19 cellular contexts compared by ENCODE assay signal in genomic region chr10:123796736-123797135, GRCh38.
DNase-seq lines count a peak whose midpoint lies in the region; ATAC-seq and TF ChIP-seq lines count a peak whose summit lies in the region.
"Had no signal": no experiment of that assay in that cellular context is flagged by ENCODE, and none has a peak within 500 bp of the region (broad histone marks: within the 10 kb centered on the region; RNA-seq: fewer than 3 reads in every experiment).

No MANE protein-coding gene starts in this region.

- ATAC-seq in GM18867 (IDR thresholded peaks at IDR 0.05; ENCODE audit: unreplicated experiment) = no peak

- intact Hi-C loops in colonic mucosa (cut with DNase I) = no loop called here

- H3T11ph ChIP-seq in H9 (ENCODE audit: low read length) = no peak overlapping the region

- H3K27me3 ChIP-seq in H9 (ENCODE audit: insufficient read depth, low read length) = no peaks in the 10 kb centered on the region
- H3K27me3 ChIP-seq in colonic mucosa = no peaks in the 10 kb centered on the region
- no peaks in the 10 kb centered on the region for H3K27me3 ChIP-seq in neural progenitor cell
- H3K27me3 ChIP-seq: Peyer's patch had no signal

- H4K91ac ChIP-seq in H9 (ENCODE audit: insufficient read length, low read depth, low read length) = no peak overlapping the region

- no peak overlapping the region for H2BK20ac ChIP-seq in H9 (ENCODE audit: low read depth, low read length, poor library complexity, severe bottlenecking)

- no peak overlapping the region for H3K23ac ChIP-seq in H9 (ENCODE audit: insufficient read length, low read depth, low read length)

- H3K4me3 Mint-ChIP-seq in H9 = no peak overlapping the region; a peak in 1 of 5 replicates
- H3K4me3 Mint-ChIP-seq in neural progenitor cell = no peak overlapping the region
- H3K4me3 Mint-ChIP-seq in T-helper 2 cell treated with Interferon-gamma antibody and Interleukin-4, amounts not matched to agents 5 μg/mL and 100 μg/mL, for 36 hours = no peak overlapping the region
- H3K4me3 Mint-ChIP-seq: B cell had no signal

- no peak overlapping the region for H2BK5ac ChIP-seq in H9 (ENCODE audit: insufficient read length, low read length)

- H2BK120ac ChIP-seq in H9 (ENCODE audit: low read depth, low read length, poor library complexity, severe bottlenecking) = no peak overlapping the region

- H3K4me2 ChIP-seq in H9 (ENCODE audit: insufficient read depth, insufficient read length, low read length) (no peak overlapping the region), neural progenitor cell (no peak overlapping the region)
- H3K4me2 ChIP-seq: SK-N-SH had no signal

- H3K9ac ChIP-seq in H9 (ENCODE audit: extremely low read depth, insufficient read length, low read length) = no peak overlapping the region
- no peak overlapping the region for H3K9ac ChIP-seq in colonic mucosa (ENCODE audit: low read depth in 2 of 2, low read length in 2 of 2)
- no peak overlapping the region for H3K9ac ChIP-seq in neural progenitor cell
- H3K9ac ChIP-seq: SK-N-SH had no signal

- TF ChIP-seq CTCF in H9 (conservative IDR thresholded peaks at IDR 0.05) (no peak), colonic mucosa (IDR thresholded peaks at IDR 0.05) (no peak), neural progenitor cell (IDR thresholded peaks at IDR 0.05) (no peak)

- H3K4me1 Mint-ChIP-seq in H9 = peaks cover 50 to 52% of the 10 kb centered on the region in 2 experiments
- peaks cover 12% of the 10 kb centered on the region for H3K4me1 Mint-ChIP-seq in neural progenitor cell
- no peaks in the 10 kb centered on the region for H3K4me1 Mint-ChIP-seq in T-helper 2 cell treated with Interferon-gamma antibody and Interleukin-4, amounts not matched to agents 5 μg/mL and 100 μg/mL, for 36 hours (ENCODE audit: low read depth)
- H3K4me1 Mint-ChIP-seq: B cell; CD4-positive, CD25-positive, alpha-beta regulatory T cell had no signal

- no CpG with 5 or more reads among the region's 5 CpGs for WGBS in H9 (ENCODE audit: extremely low coverage, insufficient read length, low lambda C conversion rate)

- H2AFZ ChIP-seq in H9 (ENCODE audit: low read length) (no peak overlapping the region), neural progenitor cell (replicated peaks) (no peak overlapping the region)

- H3K36me3 Mint-ChIP-seq in H9 (ENCODE audit: insufficient read depth in 1 of 3, low read depth in 3 of 3) = peaks cover 0 to 18% (median 14%) of the 10 kb centered on the region in 3 experiments; a peak in 6 of 7 replicates
- no peaks in the 10 kb centered on the region for H3K36me3 Mint-ChIP-seq in neural progenitor cell
- H3K36me3 Mint-ChIP-seq in T-helper 2 cell treated with Interferon-gamma antibody and Interleukin-4, amounts not matched to agents 5 μg/mL and 100 μg/mL, for 36 hours (ENCODE audit: low read depth) = no peaks in the 10 kb centered on the region
- H3K36me3 Mint-ChIP-seq: CD4-positive, CD25-positive, alpha-beta regulatory T cell had no signal

- no peaks in the 10 kb centered on the region for H3K79me2 ChIP-seq in H9 (ENCODE audit: insufficient read depth, low read length)
- no peaks in the 10 kb centered on the region for H3K79me2 ChIP-seq in neural progenitor cell (ENCODE audit: low read depth)

- H2AK5ac ChIP-seq in H9 (ENCODE audit: insufficient read length, low read length) = no peak overlapping the region

- H3K27me3 Mint-ChIP-seq in H9 (ENCODE audit: low read depth) (peaks cover 6% of the 10 kb centered on the region), neural progenitor cell (ENCODE audit: insufficient read depth, low read depth) (no peaks in the 10 kb centered on the region)
- H3K27me3 Mint-ChIP-seq in T-helper 2 cell treated with Interferon-gamma antibody and Interleukin-4, amounts not matched to agents 5 μg/mL and 100 μg/mL, for 36 hours (ENCODE audit: low read depth) = peaks cover 13% of the 10 kb centered on the region

- H3F3A ChIP-seq in neural progenitor cell (ENCODE audit: low read depth) = no peaks in the 10 kb centered on the region

- DNase-seq in H9 (no peak), colonic mucosa (peak; percentile 6), neural progenitor cell (ENCODE audit: low spot score) (no peak), ureter (ENCODE audit: low spot score) (peak; percentile 20), medulla oblongata (ENCODE audit: extremely low spot score) (no peak), LoVo (ENCODE audit: low spot score) (no peak)
- DNase-seq in T-helper 2 cell treated with Interferon-gamma antibody and Interleukin-4, amounts not matched to agents 5 μg/mL and 100 μg/mL, for 36 hours (ENCODE audit: low spot score) = no peak
- DNase-seq: ACHN; Caco-2; CD4-positive, CD25-positive, alpha-beta regulatory T cell; KG1; NCI-H1436 treated with DMSO at 0.1 percent for 48 hours; NCI-H2081; NCI-H510A treated with DMSO at 0.1 percent for 48 hours; Peyer's patch; SHP77; SK-N-SH had no signal

- H3K18ac ChIP-seq in H9 (ENCODE audit: insufficient read length, low read depth, low read length) = no peak overlapping the region

- H3K79me1 ChIP-seq in H9 (ENCODE audit: insufficient read depth, low read depth, low read length, poor library complexity, severe bottlenecking) = no peaks in the 10 kb centered on the region

- H3K27ac ChIP-seq in H9 (ENCODE audit: insufficient read length, low read depth, low read length) = no peak overlapping the region
- no peak overlapping the region for H3K27ac ChIP-seq in colonic mucosa
- H3K27ac ChIP-seq in neural progenitor cell = no peak overlapping the region
- H3K27ac ChIP-seq: Peyer's patch had no signal

- H3K9me3 ChIP-seq in H9 (ENCODE audit: control insufficient read depth, low read depth, low read length) (peaks cover under 1% of the 10 kb centered on the region), colonic mucosa (no peaks in the 10 kb centered on the region), neural progenitor cell (ENCODE audit: low read depth) (no peaks in the 10 kb centered on the region)
- H3K9me3 ChIP-seq: Caco-2, Peyer's patch, SK-N-SH had no signal

- H4K8ac ChIP-seq in H9 (replicated peaks; ENCODE audit: insufficient read length, low read depth, low read length) = no peak overlapping the region

- peak overlapping the region in 2 of 3 experiments; percentile 16 to 51; a peak in 1 of 7 replicates for H3K27ac Mint-ChIP-seq in H9
- peak overlapping the region; percentile 40 for H3K27ac Mint-ChIP-seq in neural progenitor cell
- H3K27ac Mint-ChIP-seq in T-helper 2 cell treated with Interferon-gamma antibody and Interleukin-4, amounts not matched to agents 5 μg/mL and 100 μg/mL, for 36 hours = no peak overlapping the region
- H3K27ac Mint-ChIP-seq: B cell; CD4-positive, CD25-positive, alpha-beta regulatory T cell had no signal

- no peak overlapping the region for H3K4ac ChIP-seq in H9 (ENCODE audit: low read depth, low read length)

- H3K36me3 ChIP-seq in colonic mucosa (no peaks in the 10 kb centered on the region), neural progenitor cell (no peaks in the 10 kb centered on the region)
- H3K36me3 ChIP-seq: Peyer's patch had no signal

- no peak overlapping the region for H3K56ac ChIP-seq in H9 (ENCODE audit: insufficient read length, low read depth, low read length)

- H3K9me3 Mint-ChIP-seq in H9 (peaks cover 6 to 10% of the 10 kb centered on the region in 2 experiments), neural progenitor cell (no peaks in the 10 kb centered on the region)
- no peaks in the 10 kb centered on the region for H3K9me3 Mint-ChIP-seq in T-helper 2 cell treated with Interferon-gamma antibody and Interleukin-4, amounts not matched to agents 5 μg/mL and 100 μg/mL, for 36 hours

- H4K20me1 ChIP-seq in H9 (ENCODE audit: control insufficient read depth, insufficient read depth, insufficient read length) = no peaks in the 10 kb centered on the region
- no peaks in the 10 kb centered on the region for H4K20me1 ChIP-seq in neural progenitor cell (ENCODE audit: low read depth)

- no peak overlapping the region for H2BK12ac ChIP-seq in H9 (ENCODE audit: insufficient read length, low read depth, low read length)

- H3K4me3 ChIP-seq in colonic mucosa (no peak overlapping the region), neural progenitor cell (no peak overlapping the region)
- H3K4me3 ChIP-seq: Peyer's patch had no signal

- no peaks in the 10 kb centered on the region for H3K23me2 ChIP-seq in H9 (ENCODE audit: insufficient read length, low read depth, low read length, poor library complexity, severe bottlenecking)

- H2BK15ac ChIP-seq in H9 (ENCODE audit: low read depth, low read length) = no peak overlapping the region

- no peak overlapping the region for H4K5ac ChIP-seq in H9 (ENCODE audit: insufficient read length, low read depth, low read length)

- no peak overlapping the region for H3K14ac ChIP-seq in H9 (ENCODE audit: insufficient read depth, low read length)

- peaks cover 14% of the 10 kb centered on the region for H3K4me1 ChIP-seq in H9 (ENCODE audit: insufficient read depth, low read length)
- H3K4me1 ChIP-seq in colonic mucosa = no peaks in the 10 kb centered on the region
- no peaks in the 10 kb centered on the region for H3K4me1 ChIP-seq in neural progenitor cell
- H3K4me1 ChIP-seq: Caco-2, Peyer's patch had no signal

Comparison
In these comparisons a context has a peak if more than half of its experiments do, and no peak if none do; other contexts are left out.
1. DNase-seq: peak in colonic mucosa (single experiment) and ureter (single experiment); none in H9 (single experiment), neural progenitor cell (single experiment), medulla oblongata (single experiment), T-helper 2 cell treated with Interferon-gamma antibody and Interleukin-4, amounts not matched to agents 5 μg/mL and 100 μg/mL, for 36 hours (single experiment) and LoVo (single experiment).